In the genomic region with DNA sequence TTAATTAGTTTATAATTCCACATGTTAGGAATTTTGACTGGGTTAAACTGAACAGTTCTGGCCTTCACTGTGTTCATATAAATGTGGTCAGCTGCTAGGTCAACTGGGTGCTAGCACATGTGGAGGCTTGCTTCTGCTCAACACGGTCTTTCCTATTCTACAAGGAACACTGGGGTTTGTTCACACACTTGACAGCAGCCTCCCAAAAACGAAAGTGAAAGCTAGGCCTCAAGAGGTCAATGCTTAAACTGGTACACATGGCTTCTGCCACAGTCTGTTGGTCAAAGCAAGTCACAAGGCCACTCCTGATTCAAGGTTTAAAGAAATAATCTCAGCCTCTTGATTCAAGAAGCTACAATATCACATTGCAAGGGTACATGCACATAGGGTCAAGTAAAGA, we compare ENCODE assay signal across 9 cellular contexts.
DNase-seq lines count a peak whose midpoint lies in the region; ATAC-seq and TF ChIP-seq lines count a peak whose summit lies in the region.
"Had no signal": no experiment of that assay in that cellular context is flagged by ENCODE, and none has a peak within 500 bp of the region (broad histone marks: within the 10 kb centered on the region; RNA-seq: fewer than 3 reads in every experiment).

No MANE protein-coding gene starts in this region.

- no peaks in the 10 kb centered on the region for H3K36me3 ChIP-seq in GM06990 (ENCODE audit: control insufficient read depth, insufficient read depth, low read length)
- no peaks in the 10 kb centered on the region for H3K36me3 ChIP-seq in KMS-11 (ENCODE audit: insufficient read depth)

- peaks cover 8% of the 10 kb centered on the region for H3K4me1 ChIP-seq in KMS-11 (ENCODE audit: low read depth, poor library complexity, severe bottlenecking)

- peak; percentile 1 for DNase-seq in GM06990 (ENCODE audit: extremely low read depth, insufficient read length)
- peak; percentile 70 for DNase-seq in choroid plexus epithelial cell (ENCODE audit: low read depth)
- peak; percentile 11 for DNase-seq in skeletal muscle cell (ENCODE audit: low read depth)
- DNase-seq in DMS79 (lab: John Stamatoyannopoulos, UW) = no peak
- DNase-seq in NCI-H1930 (lab: John Stamatoyannopoulos, UW) = no peak
- no peak for DNase-seq in COLO668 (lab: John Stamatoyannopoulos, UW; ENCODE audit: unreplicated experiment)

- peak; percentile 53 for ATAC-seq in GM19468 (IDR thresholded peaks at IDR 0.05; ENCODE audit: extremely low read depth, unreplicated experiment)
- ATAC-seq: Panc1 had no signal

- H3K9ac ChIP-seq in KMS-11 = no peak overlapping the region

- peak overlapping the region; percentile 22; the same call in 1 of the 2 replicates for H3K4me2 ChIP-seq in KMS-11

- H4K20me1 ChIP-seq in KMS-11 (ENCODE audit: insufficient read depth) = no peaks in the 10 kb centered on the region

- H3K27ac ChIP-seq in KMS-11 = no peak overlapping the region

- H3K27me3 ChIP-seq in GM06990 (replicated peaks; ENCODE audit: control insufficient read depth, insufficient read depth, low read length) = no peaks in the 10 kb centered on the region
- H3K27me3 ChIP-seq in KMS-11 (ENCODE audit: insufficient read depth, low read depth) = no peaks in the 10 kb centered on the region

- H3K4me3 ChIP-seq in GM06990 (replicated peaks; ENCODE audit: low read depth, low read length) (no peak overlapping the region), KMS-11 (IDR thresholded peaks at IDR 0.05; ENCODE audit: insufficient read depth, low read depth, low read length) (no peak overlapping the region), choroid plexus epithelial cell (ENCODE audit: low read depth, low read length) (no peak overlapping the region), skeletal muscle cell (ENCODE audit: low read depth, low read length) (no peak overlapping the region)

- H2AFZ ChIP-seq in KMS-11 (ENCODE audit: low read depth) = peak overlapping the region; percentile 74

- TF ChIP-seq CTCF in GM06990 (IDR thresholded peaks at IDR 0.05; ENCODE audit: insufficient read depth, low read length, poor library complexity, severe bottlenecking) (no peak), KMS-11 (conservative IDR thresholded peaks at IDR 0.05; ENCODE audit: low read depth, low read length) (no peak), choroid plexus epithelial cell (conservative IDR thresholded peaks at IDR 0.05; ENCODE audit: low read depth, low read length) (no peak)

- H3K79me2 ChIP-seq in KMS-11 (ENCODE audit: insufficient read depth, low read depth) = no peaks in the 10 kb centered on the region

Comparison
In these comparisons a context has a peak if more than half of its experiments do, and no peak if none do; other contexts are left out.
1. DNase-seq: peak in GM06990 (single experiment), choroid plexus epithelial cell (single experiment) and skeletal muscle cell (single experiment); none in DMS79 (single experiment), NCI-H1930 (0 of 2) and COLO668 (single experiment).